Comparison of ENCODE assay signal across 21 cellular contexts in genomic region chr3:46906471-46907058, GRCh38. TPM values are rescaled to one million over a fixed set of nuclear protein-coding genes. Genes with fewer than 3 reads are reported as not detected.
"Had no signal": no experiment of that assay in that cellular context is flagged by ENCODE, and none has a peak within 500 bp of the region (broad histone marks: within the 10 kb centered on the region; RNA-seq: fewer than 3 reads in every experiment).

No MANE protein-coding gene starts in this region.

- H3K4me3 Mint-ChIP-seq: activated CD4-positive, alpha-beta memory T cell treated with anti-CD3 and anti-CD28 coated beads for 36 hours; activated naive CD8-positive, alpha-beta T cell treated with anti-CD3 and anti-CD28 coated beads, Interleukin-2, amount 50 U/mL, for 24 hours; nephron; stimulated activated memory B cell treated with anti-CD40 and anti-IgM and Interleukin-4, amounts not matched to agents 10 μg/mL and 1 μg/mL and 100 μg/mL, for 72 hours; T-cell; WTC11 had no signal

- H3K4me1 Mint-ChIP-seq: WTC11 had no signal

- H3K27me3 Mint-ChIP-seq: activated CD4-positive, alpha-beta memory T cell treated with anti-CD3 and anti-CD28 coated beads for 36 hours; activated naive CD8-positive, alpha-beta T cell treated with anti-CD3 and anti-CD28 coated beads, Interleukin-2, amount 50 U/mL, for 24 hours; stimulated activated memory B cell treated with anti-CD40 and anti-IgM and Interleukin-4, amounts not matched to agents 10 μg/mL and 1 μg/mL and 100 μg/mL, for 72 hours; T-cell had no signal

- H3K36me3 ChIP-seq: thoracic aorta had no signal

- ATAC-seq: activated naive CD8-positive, alpha-beta T cell treated with anti-CD3 and anti-CD28 coated beads, Interleukin-2, amount 50 U/mL, for 24 hours; right cardiac atrium; stimulated activated memory B cell treated with anti-CD40 and anti-IgM and Interleukin-4, amounts not matched to agents 10 μg/mL and 1 μg/mL and 100 μg/mL, for 72 hours; T-cell; WTC11 had no signal

- H3K4me3 ChIP-seq: lung, thoracic aorta had no signal

- H3K36me3 Mint-ChIP-seq: activated CD4-positive, alpha-beta memory T cell treated with anti-CD3 and anti-CD28 coated beads for 36 hours; stimulated activated memory B cell treated with anti-CD40 and anti-IgM and Interleukin-4, amounts not matched to agents 10 μg/mL and 1 μg/mL and 100 μg/mL, for 72 hours; T-cell; WTC11 had no signal

- DNase-seq: activated CD4-positive, alpha-beta memory T cell treated with anti-CD3 and anti-CD28 coated beads for 36 hours; activated CD4-positive, alpha-beta T cell treated with anti-CD3 and anti-CD28 coated beads for 4 hours; activated naive CD8-positive, alpha-beta T cell treated with anti-CD3 and anti-CD28 coated beads, Interleukin-2, amount 50 U/mL, for 24 hours; anterior cingulate cortex; cortex of kidney; erythroblast; foreskin melanocyte; glutamatergic neuron; hypothalamus; islet precursor cell; midbrain; nucleus accumbens; stimulated activated CD4-positive, alpha-beta T cell treated with anti-CD3 and anti-CD28 coated beads, Interleukin-4, amount 100 ng/mL, for 4 hours; T-cell had no signal

- H3K9me3 Mint-ChIP-seq: activated CD4-positive, alpha-beta memory T cell treated with anti-CD3 and anti-CD28 coated beads for 36 hours; activated naive CD8-positive, alpha-beta T cell treated with anti-CD3 and anti-CD28 coated beads, Interleukin-2, amount 50 U/mL, for 24 hours; nephron; stimulated activated memory B cell treated with anti-CD40 and anti-IgM and Interleukin-4, amounts not matched to agents 10 μg/mL and 1 μg/mL and 100 μg/mL, for 72 hours; T-cell; WTC11 had no signal

- H3K27ac Mint-ChIP-seq: activated CD4-positive, alpha-beta memory T cell treated with anti-CD3 and anti-CD28 coated beads for 36 hours; activated naive CD8-positive, alpha-beta T cell treated with anti-CD3 and anti-CD28 coated beads, Interleukin-2, amount 50 U/mL, for 24 hours; nephron; stimulated activated memory B cell treated with anti-CD40 and anti-IgM and Interleukin-4, amounts not matched to agents 10 μg/mL and 1 μg/mL and 100 μg/mL, for 72 hours; T-cell; WTC11 had no signal

- H3K9me3 ChIP-seq: thoracic aorta had no signal

- FAIRE-seq: endometrium had no signal

- H3K27ac ChIP-seq: thoracic aorta had no signal

RNA-seq across cellular contexts. Expression of gene PTH1R, which starts 29.0 kb away (rescaled TPM):
- total RNA-seq: activated CD4-positive, alpha-beta memory T cell treated with anti-CD3 and anti-CD28 coated beads for 36 hours had no signal

RNA-seq across cellular contexts. Expression of gene MYL3, which starts 43.3 kb away (rescaled TPM):
- total RNA-seq: activated CD4-positive, alpha-beta memory T cell treated with anti-CD3 and anti-CD28 coated beads for 36 hours; T-cell had no signal
